In the genomic region with DNA sequence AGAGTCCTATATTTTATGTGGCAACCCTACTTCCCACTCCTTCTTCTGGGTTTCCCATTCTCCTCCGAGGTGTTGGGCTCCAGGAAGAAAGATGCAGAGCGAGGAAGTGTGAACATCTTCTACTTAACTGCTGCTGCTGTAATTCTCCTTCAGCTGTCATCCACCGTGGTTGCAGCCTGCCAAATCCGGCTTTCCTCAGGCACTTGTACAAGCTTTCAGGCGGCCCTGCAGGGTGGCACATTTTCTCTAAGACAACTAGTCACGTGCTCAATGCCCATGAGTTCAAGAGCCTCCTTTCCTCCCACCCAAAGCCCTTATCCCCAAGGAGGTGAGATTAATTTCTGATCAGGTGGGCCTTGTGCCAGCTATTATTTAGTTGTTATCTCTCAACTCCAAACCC, we compare ENCODE assay signal across 20 cellular contexts.
DNase-seq lines count a peak whose midpoint lies in the region; ATAC-seq lines count a peak whose summit lies in the region.
"Had no signal": no experiment of that assay in that cellular context is flagged by ENCODE, and none has a peak within 500 bp of the region (broad histone marks: within the 10 kb centered on the region; RNA-seq: fewer than 3 reads in every experiment).

No MANE protein-coding gene starts in this region.

- DNase-seq in NCI-H82 (lab: John Stamatoyannopoulos, UW) (peak; percentile 63), NCI-H82 treated with DMSO at 0.1 percent for 48 hours (lab: John Stamatoyannopoulos, UW; ENCODE audit: unreplicated experiment) (no peak), amygdala (lab: John Stamatoyannopoulos, UW) (peak in 31 of 56 donors; percentile 0 to 64 (median 12)), middle frontal gyrus (ENCODE audit: extremely low spot score, low spot score) (peak; percentile 43), SKM-1 treated with dmso at 0.1 percent for 144 hours (lab: John Stamatoyannopoulos, UW; ENCODE audit: unreplicated experiment) (no peak)
- no peak for DNase-seq in activated effector memory CD4-positive, alpha-beta T cell treated with anti-CD3 and anti-CD28 coated beads, Interleukin-2, amount 50 U/mL, for 16 hours
- DNase-seq: 8988T; Calu3; CD4-positive, CD25-positive, alpha-beta regulatory T cell; GF-D8; HCEC 1CT; NCI-H1048; NCI-H146; NCI-H2081 treated with DMSO at 0.1 percent for 48 hours; NCI-H226; NCI-H748 treated with DMSO at 0.1 percent for 48 hours; RPMI8226; SW 1271 had no signal

- ATAC-seq in HG03460 (IDR thresholded peaks at IDR 0.05; ENCODE audit: unreplicated experiment): no peak
- no peak for ATAC-seq in HG02884 (IDR thresholded peaks at IDR 0.05; ENCODE audit: unreplicated experiment)

Comparison
In these comparisons a context has a peak if more than half of its experiments do, and no peak if none do; other contexts are left out.
1. DNase-seq: peak in NCI-H82 (single experiment), amygdala (31 of 56) and middle frontal gyrus (single experiment); none in NCI-H82 treated with DMSO at 0.1 percent for 48 hours (single experiment), SKM-1 treated with dmso at 0.1 percent for 144 hours (single experiment) and activated effector memory CD4-positive, alpha-beta T cell treated with anti-CD3 and anti-CD28 coated beads, Interleukin-2, amount 50 U/mL, for 16 hours (single experiment).